Comparison of ENCODE assay signal across 9 cellular contexts in genomic region chr4:38565271-38566199, GRCh38.
DNase-seq lines count a peak whose midpoint lies in the region; ATAC-seq and TF ChIP-seq lines count a peak whose summit lies in the region.
"Had no signal": no experiment of that assay in that cellular context is flagged by ENCODE, and none has a peak within 500 bp of the region (broad histone marks: within the 10 kb centered on the region; RNA-seq: fewer than 3 reads in every experiment).

No MANE protein-coding gene starts in this region.

- H3K27me3 Mint-ChIP-seq in natural killer cell treated with Interleukin-12 subunit alpha and Interleukin-12 subunit beta and Interleukin-15 and Interleukin-18, amount 100 ng/mL, for 72 hours, result no peaks in the 10 kb centered on the region
- H3K27me3 Mint-ChIP-seq: activated naive CD8-positive, alpha-beta T cell had no signal

- peaks cover 10% of the 10 kb centered on the region for H3K4me1 ChIP-seq in prostate gland (replicated peaks)

- peak; percentile 79 for DNase-seq in EH (ENCODE audit: low read depth)
- peak; percentile 22 for DNase-seq in NCI-H226
- peak in 1 of 10 donors; percentile 6 for DNase-seq in dorsolateral prefrontal cortex
- peak; percentile 55 for DNase-seq in prostate gland (ENCODE audit: low spot score)
- DNase-seq in natural killer cell treated with Interleukin-12 subunit alpha and Interleukin-12 subunit beta and Interleukin-15 and Interleukin-18, amount 100 ng/mL, for 72 hours (ENCODE audit: low spot score), result no peak
- no peak for DNase-seq in activated naive CD4-positive, alpha-beta T cell treated with anti-CD3 and anti-CD28 coated beads, Interleukin-2, amount 50 U/mL, for 16 hours

- H3K36me3 Mint-ChIP-seq in natural killer cell treated with Interleukin-12 subunit alpha and Interleukin-12 subunit beta and Interleukin-15 and Interleukin-18, amount 100 ng/mL, for 72 hours, result no peaks in the 10 kb centered on the region

- H3K4me3 Mint-ChIP-seq in natural killer cell treated with Interleukin-12 subunit alpha and Interleukin-12 subunit beta and Interleukin-15 and Interleukin-18, amount 100 ng/mL, for 72 hours, result no peak overlapping the region
- H3K4me3 Mint-ChIP-seq: activated naive CD8-positive, alpha-beta T cell had no signal

- no peak for TF ChIP-seq POLR2A in prostate gland (IDR thresholded peaks at IDR 0.05)

- 35% methylated on average over 12 of the region's 12 CpGs for WGBS in prostate gland

- H3K9me3 ChIP-seq in prostate gland, result no peaks in the 10 kb centered on the region

- H3K27me3 ChIP-seq in dorsolateral prefrontal cortex (no peaks in the 10 kb centered on the region), prostate gland (replicated peaks; ENCODE audit: insufficient read depth) (no peaks in the 10 kb centered on the region)

- no peak overlapping the region for H3K27ac Mint-ChIP-seq in natural killer cell treated with Interleukin-12 subunit alpha and Interleukin-12 subunit beta and Interleukin-15 and Interleukin-18, amount 100 ng/mL, for 72 hours
- H3K27ac Mint-ChIP-seq: activated naive CD8-positive, alpha-beta T cell had no signal

- H3K4me1 Mint-ChIP-seq in natural killer cell treated with Interleukin-12 subunit alpha and Interleukin-12 subunit beta and Interleukin-15 and Interleukin-18, amount 100 ng/mL, for 72 hours (ENCODE audit: low read depth in 2 of 2), result peaks cover 13 to 33% of the 10 kb centered on the region in 2 donors

- ATAC-seq in HG03097 (IDR thresholded peaks at IDR 0.05; ENCODE audit: low FRiP score, unreplicated experiment) (no peak), HG03045 (IDR thresholded peaks at IDR 0.05; ENCODE audit: unreplicated experiment) (no peak)
- no peak for ATAC-seq in natural killer cell treated with Interleukin-12 subunit alpha and Interleukin-12 subunit beta and Interleukin-15 and Interleukin-18, amount 100 ng/mL, for 72 hours

- H3K36me3 ChIP-seq in prostate gland, result no peaks in the 10 kb centered on the region

- no peaks in the 10 kb centered on the region for H3K9me3 Mint-ChIP-seq in natural killer cell treated with Interleukin-12 subunit alpha and Interleukin-12 subunit beta and Interleukin-15 and Interleukin-18, amount 100 ng/mL, for 72 hours

- peak overlapping the region in 41 of 59 donors; percentile 2 to 80 (median 51) for H3K27ac ChIP-seq in dorsolateral prefrontal cortex
- peak overlapping the region; percentile 42 to 61 for H3K27ac ChIP-seq in prostate gland

- TF ChIP-seq CTCF in dorsolateral prefrontal cortex (IDR thresholded peaks at IDR 0.05 in 54 of 56, conservative IDR thresholded peaks at IDR 0.05 in 2 of 56; ENCODE audit: low read depth in 1 of 56, partially characterized antibody in 56 of 56) (no peak), prostate gland (IDR thresholded peaks at IDR 0.05) (no peak)

- intact Hi-C loops in dorsolateral prefrontal cortex (cut with DNase I), result loop anchor here (5.0 to 10.0 kb wide), 4 partner anchors 97 to 381 kb away; partner anchors contain the start of gene KLF3 (in 1 of the 2)
- intact Hi-C loops in prostate gland (cut with DNase I), result no loop called here

- H3K4me3 ChIP-seq in dorsolateral prefrontal cortex (no peak overlapping the region), prostate gland (no peak overlapping the region)

Comparison
In these comparisons a context has a peak if more than half of its experiments do, and no peak if none do; other contexts are left out.
1. DNase-seq: peak in EH (single experiment), NCI-H226 (single experiment) and prostate gland (single experiment); none in natural killer cell treated with Interleukin-12 subunit alpha and Interleukin-12 subunit beta and Interleukin-15 and Interleukin-18, amount 100 ng/mL, for 72 hours (single experiment) and activated naive CD4-positive, alpha-beta T cell treated with anti-CD3 and anti-CD28 coated beads, Interleukin-2, amount 50 U/mL, for 16 hours (single experiment).